Comparison of ENCODE assay signal across 9 cellular contexts in genomic region chr17:28381141-28381825, GRCh38. TPM values are rescaled to one million over a fixed set of nuclear protein-coding genes. Genes with fewer than 3 reads are reported as not detected.
DNase-seq lines count a peak whose midpoint lies in the region; ATAC-seq, FAIRE-seq and TF ChIP-seq lines count a peak whose summit lies in the region.
"Had no signal": no experiment of that assay in that cellular context is flagged by ENCODE, and none has a peak within 500 bp of the region (broad histone marks: within the 10 kb centered on the region; RNA-seq: fewer than 3 reads in every experiment).

No MANE protein-coding gene starts in this region.

- H3K4me3 ChIP-seq in parathyroid adenoma (ENCODE audit: low read depth, low read length) (no peak overlapping the region), gastrocnemius medialis (no peak overlapping the region)

- no peak for TF ChIP-seq POLR2A in gastrocnemius medialis (IDR thresholded peaks at IDR 0.05)

- POLR2A ChIA-PET in activated CD4-positive, alpha-beta T cell treated with anti-CD3 and anti-CD28 coated beads, Interleukin-2, amount 10 ng/mL, durations not matched to agents 7 days and 5 days (lab: Charles Lee) = no interaction called here

- in situ Hi-C loops in gastrocnemius medialis (cut with MboI; ENCODE audit: low sequenced_read_pairs in 4 of 4) = no loop called here

- intact Hi-C loops in gastrocnemius medialis (cut with DNase I; ENCODE audit: low total_unique reads) = no loop called here

- FAIRE-seq in RCC 7860 (lab: Jason Lieb, UNC) (no peak), urothelium cell line (lab: Jason Lieb, UNC) (no peak)

- CTCF ChIA-PET in activated CD4-positive, alpha-beta T cell treated with anti-CD3 and anti-CD28 coated beads, Interleukin-2, amount 10 ng/mL, durations not matched to agents 7 days and 5 days (lab: Charles Lee) = interaction anchor here (1.3 to 2.3 kb wide), 2 partner anchors 9 to 23 kb away, joined by 3 to 8 read pairs; no protein-coding TSS in a partner anchor

- no peak for ATAC-seq in gastrocnemius medialis

- H3K27me3 ChIP-seq in parathyroid adenoma (ENCODE audit: control insufficient read depth, insufficient read depth, low read length) (no peaks in the 10 kb centered on the region), gastrocnemius medialis (peaks cover 0 to 3% (median 0%) of the 10 kb centered on the region in 3 donors)

- H3K9me3 Mint-ChIP-seq in activated CD4-positive, alpha-beta T cell treated with anti-CD3 and anti-CD28 coated beads, Interleukin-2, amount 10 ng/mL, durations not matched to agents 7 days and 5 days = no peaks in the 10 kb centered on the region
- peaks cover 12% of the 10 kb centered on the region for H3K9me3 Mint-ChIP-seq in glutamatergic neuron (ENCODE audit: unreplicated experiment)

- H3K36me3 ChIP-seq in parathyroid adenoma (ENCODE audit: control insufficient read depth, insufficient read depth, low read length) = no peaks in the 10 kb centered on the region
- H3K36me3 ChIP-seq in gastrocnemius medialis = no peaks in the 10 kb centered on the region

- peaks cover 25% of the 10 kb centered on the region for H3K4me1 Mint-ChIP-seq in activated CD4-positive, alpha-beta T cell treated with anti-CD3 and anti-CD28 coated beads, Interleukin-2, amount 10 ng/mL, durations not matched to agents 7 days and 5 days
- peaks cover 17% of the 10 kb centered on the region for H3K4me1 Mint-ChIP-seq in glutamatergic neuron (ENCODE audit: low read depth, unreplicated experiment)

- no peak overlapping the region for H3K4me2 ChIP-seq in parathyroid adenoma (ENCODE audit: low read length)

- H3K4me3 Mint-ChIP-seq in activated CD4-positive, alpha-beta T cell treated with anti-CD3 and anti-CD28 coated beads, Interleukin-2, amount 10 ng/mL, durations not matched to agents 7 days and 5 days = no peak overlapping the region
- H3K4me3 Mint-ChIP-seq in glutamatergic neuron (ENCODE audit: unreplicated experiment) = peak overlapping the region; percentile 77

- no peak overlapping the region for H2AFZ ChIP-seq in parathyroid adenoma

- H3K9me3 ChIP-seq in parathyroid adenoma (ENCODE audit: control insufficient read depth, low read length) (no peaks in the 10 kb centered on the region), gastrocnemius medialis (no peaks in the 10 kb centered on the region)

- DNase-seq in DMS53 treated with DMSO at 0.1 percent for 48 hours (lab: John Stamatoyannopoulos, UW; ENCODE audit: unreplicated experiment) (peak; percentile 40), glutamatergic neuron (peak; percentile 76), RCC 7860 (ENCODE audit: low spot score) (no peak), gastrocnemius medialis (no peak), NCI-H446 treated with DMSO at 0.1 percent for 48 hours (lab: John Stamatoyannopoulos, UW) (no peak), urothelium cell line (ENCODE audit: low spot score) (no peak)
- DNase-seq in activated CD4-positive, alpha-beta T cell treated with anti-CD3 and anti-CD28 coated beads, Interleukin-2, amount 10 ng/mL, durations not matched to agents 7 days and 5 days = peak; percentile 20

- H3K9ac ChIP-seq in parathyroid adenoma = no peak overlapping the region

- peaks cover 3% of the 10 kb centered on the region for H3K36me3 Mint-ChIP-seq in activated CD4-positive, alpha-beta T cell treated with anti-CD3 and anti-CD28 coated beads, Interleukin-2, amount 10 ng/mL, durations not matched to agents 7 days and 5 days (ENCODE audit: low read depth)
- H3K36me3 Mint-ChIP-seq in glutamatergic neuron (ENCODE audit: unreplicated experiment) = peaks cover 22% of the 10 kb centered on the region

- H3K27ac ChIP-seq in parathyroid adenoma (peak overlapping the region; percentile 21), gastrocnemius medialis (no peak overlapping the region)

- no peak overlapping the region for H3K27ac Mint-ChIP-seq in activated CD4-positive, alpha-beta T cell treated with anti-CD3 and anti-CD28 coated beads, Interleukin-2, amount 10 ng/mL, durations not matched to agents 7 days and 5 days
- H3K27ac Mint-ChIP-seq in glutamatergic neuron (ENCODE audit: unreplicated experiment) = no peak overlapping the region

- H3K4me1 ChIP-seq in parathyroid adenoma (peaks cover 16% of the 10 kb centered on the region), gastrocnemius medialis (no peaks in the 10 kb centered on the region)

- TF ChIP-seq CTCF in glutamatergic neuron (IDR thresholded peaks at IDR 0.05; ENCODE audit: partially characterized antibody, unreplicated experiment) (peak; percentile 39), parathyroid adenoma (IDR thresholded peaks at IDR 0.05) (no peak), gastrocnemius medialis (IDR thresholded peaks at IDR 0.05 in 4 of 5, conservative IDR thresholded peaks at IDR 0.05 in 1 of 5) (no peak)

- peaks cover 22% of the 10 kb centered on the region for H3K79me2 ChIP-seq in parathyroid adenoma

- H3K27me3 Mint-ChIP-seq in activated CD4-positive, alpha-beta T cell treated with anti-CD3 and anti-CD28 coated beads, Interleukin-2, amount 10 ng/mL, durations not matched to agents 7 days and 5 days = no peaks in the 10 kb centered on the region
- peaks cover 24% of the 10 kb centered on the region for H3K27me3 Mint-ChIP-seq in glutamatergic neuron (ENCODE audit: unreplicated experiment)

RNA-seq across cellular contexts. Expression of gene SARM1, which starts 9.8 kb away (rescaled TPM):
- total RNA-seq in activated CD4-positive, alpha-beta T cell treated with anti-CD3 and anti-CD28 coated beads, Interleukin-2, amount 10 ng/mL, durations not matched to agents 7 days and 5 days = 10 to 100 TPM; 17.7 to 20.4 TPM
- 100 TPM for total RNA-seq in glutamatergic neuron (ENCODE audit: unreplicated experiment)
- total RNA-seq in gastrocnemius medialis = 1 to 10 TPM in 3 of 4 donors, under 1 TPM in 1; 0.78 to 1.9 (median 1.7) TPM

RNA-seq across cellular contexts. Expression of gene VTN, which starts 11.2 kb away (rescaled TPM):
- under 1 TPM; 0.08 to 0.12 TPM for total RNA-seq in activated CD4-positive, alpha-beta T cell treated with anti-CD3 and anti-CD28 coated beads, Interleukin-2, amount 10 ng/mL, durations not matched to agents 7 days and 5 days
- 0.25 TPM for total RNA-seq in glutamatergic neuron (ENCODE audit: unreplicated experiment)
- 10 to 100 TPM in 1 of 4 donors, 1 to 10 TPM in 1, not detected in 2; 3.8 to 11.5 TPM for total RNA-seq in gastrocnemius medialis

RNA-seq across cellular contexts. Expression of gene SEBOX, which starts 16.3 kb away (rescaled TPM):
- not detected for total RNA-seq in activated CD4-positive, alpha-beta T cell treated with anti-CD3 and anti-CD28 coated beads, Interleukin-2, amount 10 ng/mL, durations not matched to agents 7 days and 5 days
- total RNA-seq in glutamatergic neuron (ENCODE audit: unreplicated experiment) (not detected), gastrocnemius medialis (not detected)
- total RNA-seq: fibroblast of lung had no signal

RNA-seq across cellular contexts. Expression of gene POLDIP2, which starts 24.0 kb away (rescaled TPM):
- 10 to 100 TPM; 61.6 to 67.7 TPM for total RNA-seq in activated CD4-positive, alpha-beta T cell treated with anti-CD3 and anti-CD28 coated beads, Interleukin-2, amount 10 ng/mL, durations not matched to agents 7 days and 5 days
- total RNA-seq in glutamatergic neuron (ENCODE audit: unreplicated experiment) = 73.5 TPM
- 100 to 1,000 TPM; 217 to 281 (median 237) TPM for total RNA-seq in gastrocnemius medialis

RNA-seq across cellular contexts. Expression of gene SLC46A1, which starts 24.7 kb away (rescaled TPM):
- 1 to 10 TPM in 1 of 2 experiments, under 1 TPM in 1; 0.74 to 1.5 TPM for total RNA-seq in activated CD4-positive, alpha-beta T cell treated with anti-CD3 and anti-CD28 coated beads, Interleukin-2, amount 10 ng/mL, durations not matched to agents 7 days and 5 days
- total RNA-seq in glutamatergic neuron (ENCODE audit: unreplicated experiment) (6.3 TPM), gastrocnemius medialis (1 to 10 TPM; 1.9 to 3.5 (median 2.4) TPM)

Comparison
In these comparisons a context has a peak if more than half of its experiments do, and no peak if none do; other contexts are left out.
1. DNase-seq: peak in DMS53 treated with DMSO at 0.1 percent for 48 hours (single experiment), activated CD4-positive, alpha-beta T cell treated with anti-CD3 and anti-CD28 coated beads, Interleukin-2, amount 10 ng/mL, durations not matched to agents 7 days and 5 days (single experiment) and glutamatergic neuron (single experiment); none in RCC 7860 (single experiment), gastrocnemius medialis (0 of 2), NCI-H446 treated with DMSO at 0.1 percent for 48 hours (single experiment) and urothelium cell line (single experiment).
2. RNA of gene SARM1, which starts 9.8 kb away (total RNA-seq): 100 TPM in glutamatergic neuron (single experiment) and 17.7 to 20.4 TPM in activated CD4-positive, alpha-beta T cell treated with anti-CD3 and anti-CD28 coated beads, Interleukin-2, amount 10 ng/mL, durations not matched to agents 7 days and 5 days; 0.78 to 1.9 TPM in gastrocnemius medialis; every median in the first group is over 4 times any median in the second.